In the genomic region with DNA sequence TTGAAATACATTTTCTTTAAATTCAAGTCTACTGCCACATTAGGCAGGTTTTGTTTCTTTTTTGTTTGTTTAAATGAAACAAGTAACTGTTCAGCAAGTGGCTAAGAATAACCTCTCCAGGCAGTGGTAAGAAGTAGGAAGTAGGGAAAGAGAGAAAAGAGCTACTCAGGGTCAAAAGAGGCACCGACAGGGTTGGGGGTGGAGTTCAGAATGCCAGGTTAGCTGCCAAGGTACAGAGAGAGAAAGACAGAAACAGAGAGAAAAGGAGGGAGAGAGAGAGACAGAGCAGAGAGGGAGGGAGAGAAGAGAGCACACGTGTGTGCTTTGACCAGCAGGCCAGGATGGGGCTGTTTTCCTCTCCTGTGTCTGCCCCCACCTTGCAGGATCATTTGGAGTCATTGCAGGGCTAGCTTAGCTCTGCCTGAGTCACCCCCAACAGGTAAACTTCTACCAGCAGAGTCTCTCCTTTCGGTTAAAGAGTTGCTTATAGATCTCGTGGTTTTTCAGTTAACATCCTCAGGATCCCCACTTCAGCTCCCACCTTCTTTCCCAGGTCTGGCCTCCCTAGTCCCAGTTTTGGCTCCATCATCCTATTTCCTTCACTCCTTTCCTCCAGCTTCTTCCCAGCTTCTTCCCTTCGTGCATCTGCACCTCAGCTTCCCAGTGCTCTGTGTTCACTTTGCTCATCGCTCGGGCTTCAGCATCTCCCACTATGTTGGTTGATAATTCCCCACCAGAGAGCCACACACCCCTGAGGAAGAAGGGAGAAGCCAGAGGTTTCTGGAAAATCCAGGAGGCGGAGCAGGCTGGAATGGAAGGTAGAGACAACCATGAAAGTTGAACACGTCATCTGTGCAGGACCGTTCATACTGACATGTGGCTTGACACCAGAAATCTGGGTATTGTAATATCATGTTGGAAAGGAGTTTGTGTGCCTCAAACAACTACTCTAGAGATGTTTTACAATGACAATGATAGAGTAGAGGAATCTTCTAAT, we compare ENCODE assay signal across 1 cellular context.
TF ChIP-seq lines count a peak whose summit lies in the region.

No MANE protein-coding gene starts in this region.

TF ChIP-seq in H1, 55 proteins besides CTCF, POLR2A, EP300 and RAD21:
- TF ChIP-seq RFX5 (IDR thresholded peaks at IDR 0.05; ENCODE audit: borderline replicate concordance, low read depth, low read length) (no peak), KDM5A (IDR thresholded peaks at IDR 0.05; ENCODE audit: low read length) (no peak), BRCA1 (IDR thresholded peaks at IDR 0.05; ENCODE audit: low read depth, low read length) (no peak), CTBP2 (IDR thresholded peaks at IDR 0.05; ENCODE audit: borderline replicate concordance, insufficient read depth, insufficient read length, low read length) (no peak), YY1 (IDR thresholded peaks at IDR 0.05; ENCODE audit: low read depth, low read length) (no peak)
- TF ChIP-seq, protein P1, sequence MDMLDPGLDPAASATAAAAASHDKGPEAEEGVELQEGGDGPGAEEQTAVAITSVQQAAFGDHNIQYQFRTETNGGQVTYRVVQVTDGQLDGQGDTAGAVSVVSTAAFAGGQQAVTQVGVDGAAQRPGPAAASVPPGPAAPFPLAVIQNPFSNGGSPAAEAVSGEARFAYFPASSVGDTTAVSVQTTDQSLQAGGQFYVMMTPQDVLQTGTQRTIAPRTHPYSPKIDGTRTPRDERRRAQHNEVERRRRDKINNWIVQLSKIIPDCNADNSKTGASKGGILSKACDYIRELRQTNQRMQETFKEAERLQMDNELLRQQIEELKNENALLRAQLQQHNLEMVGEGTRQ (IDR thresholded peaks at IDR 0.05; ENCODE audit: low read length): no peak
